Comparison of ENCODE assay signal across 15 cellular contexts in the genomic region with DNA sequence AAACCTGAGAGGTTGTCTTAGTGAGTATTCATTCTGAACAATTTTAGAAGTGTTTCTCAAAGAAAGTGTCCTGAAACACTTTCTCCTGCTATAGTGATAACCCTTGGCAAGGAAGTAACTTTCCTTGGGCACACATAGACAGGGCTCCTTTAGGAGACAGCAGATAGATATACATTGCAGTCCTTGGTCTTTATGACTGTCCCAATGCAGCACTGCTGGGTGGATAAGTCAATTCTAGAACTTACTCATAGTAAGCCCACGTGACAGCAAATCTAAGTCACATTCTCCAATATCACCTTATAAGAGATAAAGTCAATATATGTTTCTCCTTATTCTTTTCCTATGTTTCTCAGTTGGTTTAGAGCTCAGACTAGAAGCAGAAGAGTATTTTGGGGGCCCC. TPM values are rescaled to one million over a fixed set of nuclear protein-coding genes. Genes with fewer than 3 reads are reported as not detected.
DNase-seq lines count a peak whose midpoint lies in the region; ATAC-seq and TF ChIP-seq lines count a peak whose summit lies in the region.
"Had no signal": no experiment of that assay in that cellular context is flagged by ENCODE, and none has a peak within 500 bp of the region (broad histone marks: within the 10 kb centered on the region; RNA-seq: fewer than 3 reads in every experiment).

No MANE protein-coding gene starts in this region.

- no peaks in the 10 kb centered on the region for H3K27me3 Mint-ChIP-seq in activated naive CD4-positive, alpha-beta T cell treated with anti-CD3 and anti-CD28 coated beads, Interleukin-2, amount 50 U/mL, for 24 hours
- no peaks in the 10 kb centered on the region for H3K27me3 Mint-ChIP-seq in T-helper 17 cell
- no peaks in the 10 kb centered on the region for H3K27me3 Mint-ChIP-seq in natural killer cell (ENCODE audit: low read depth in 2 of 2)

- H3K4me1 Mint-ChIP-seq in activated naive CD4-positive, alpha-beta T cell treated with anti-CD3 and anti-CD28 coated beads, Interleukin-2, amount 50 U/mL, for 24 hours = peaks cover 11% of the 10 kb centered on the region
- peaks cover 8% of the 10 kb centered on the region for H3K4me1 Mint-ChIP-seq in T-helper 17 cell
- peaks cover 12% of the 10 kb centered on the region in 2 donors for H3K4me1 Mint-ChIP-seq in natural killer cell

- no peak overlapping the region for H3K27ac Mint-ChIP-seq in activated naive CD4-positive, alpha-beta T cell treated with anti-CD3 and anti-CD28 coated beads, Interleukin-2, amount 50 U/mL, for 24 hours
- H3K27ac Mint-ChIP-seq in T-helper 17 cell (peak overlapping the region; percentile 53), natural killer cell (peak overlapping the region; percentile 23 to 49)

- no peaks in the 10 kb centered on the region for H3K9me3 Mint-ChIP-seq in activated naive CD4-positive, alpha-beta T cell treated with anti-CD3 and anti-CD28 coated beads, Interleukin-2, amount 50 U/mL, for 24 hours
- no peaks in the 10 kb centered on the region for H3K9me3 Mint-ChIP-seq in natural killer cell
- H3K9me3 Mint-ChIP-seq: CD14-positive monocyte had no signal

- TF ChIP-seq CTCF in natural killer cell (IDR thresholded peaks at IDR 0.05) = no peak

- ATAC-seq in T-helper 17 cell = no peak
- ATAC-seq in natural killer cell = no peak

- intact Hi-C loops in natural killer cell (cut with micrococcal nuclease) = no loop called here

- H3K4me3 Mint-ChIP-seq in activated naive CD4-positive, alpha-beta T cell treated with anti-CD3 and anti-CD28 coated beads, Interleukin-2, amount 50 U/mL, for 24 hours = peak overlapping the region; percentile 36
- H3K4me3 Mint-ChIP-seq in T-helper 17 cell (peak overlapping the region; percentile 1), natural killer cell (peak overlapping the region; percentile 31)

- no peaks in the 10 kb centered on the region for H3K9me3 ChIP-seq in T-helper 17 cell (ENCODE audit: control insufficient read depth, low read length, poor library complexity, severe bottlenecking)

- peaks cover 2% of the 10 kb centered on the region for H3K36me3 Mint-ChIP-seq in activated naive CD4-positive, alpha-beta T cell treated with anti-CD3 and anti-CD28 coated beads, Interleukin-2, amount 50 U/mL, for 24 hours
- H3K36me3 Mint-ChIP-seq in T-helper 17 cell (ENCODE audit: low read depth) (no peaks in the 10 kb centered on the region), natural killer cell (no peaks in the 10 kb centered on the region)
- H3K36me3 Mint-ChIP-seq: CD14-positive monocyte had no signal

- no peak for DNase-seq in activated naive CD4-positive, alpha-beta T cell treated with anti-CD3 and anti-CD28 coated beads, Interleukin-2, amount 50 U/mL, for 16 hours
- DNase-seq in T-helper 17 cell = no peak
- DNase-seq in natural killer cell = no peak
- DNase-seq in COR-L47 (lab: John Stamatoyannopoulos, UW) = no peak
- DNase-seq in amygdala (lab: John Stamatoyannopoulos, UW) = no peak
- DNase-seq in NCI-H1105 treated with DMSO at 0.1 percent for 48 hours (lab: John Stamatoyannopoulos, UW) = no peak
- DNase-seq: ACHN, AML-193, DMS79, H7, NCI-H1092, NCI-H2081 treated with DMSO at 0.1 percent for 48 hours, NCI-H524 had no signal

RNA-seq across cellular contexts. Expression of gene GPRASP3, which starts 46.7 kb away (rescaled TPM):
- 1 to 10 TPM; 1.9 to 3.4 TPM for total RNA-seq in T-helper 17 cell
- 1 to 10 TPM; 2.1 to 2.9 (median 2.6) TPM for total RNA-seq in natural killer cell

RNA-seq across cellular contexts. Expression of gene GPRASP2, which starts 55.0 kb away (rescaled TPM):
- total RNA-seq in T-helper 17 cell (under 1 TPM; 0.78 to 0.82 TPM), natural killer cell (under 1 TPM; 0.43 to 0.70 (median 0.68) TPM)
